ENCODE assay signal across 15 cellular contexts in the genomic region with DNA sequence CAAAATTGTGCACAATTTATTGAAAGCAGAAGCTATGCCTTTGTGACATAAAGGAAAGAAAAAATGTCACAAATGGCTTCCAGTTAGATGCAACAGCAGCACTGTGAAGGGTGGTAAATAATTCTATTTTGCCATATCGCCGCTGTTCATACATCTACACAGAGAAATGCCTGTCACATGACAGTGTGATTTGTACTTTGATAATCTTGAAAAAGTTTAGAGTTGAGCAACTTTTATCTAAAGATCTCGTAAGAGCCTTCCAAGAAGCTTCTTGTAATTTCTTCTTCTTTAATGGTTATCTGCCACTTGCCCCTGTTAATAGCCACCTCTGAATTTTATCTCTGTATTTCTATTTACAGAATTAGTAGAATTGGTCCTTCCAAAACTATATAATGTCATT.
DNase-seq lines count a peak whose midpoint lies in the region; ATAC-seq and TF ChIP-seq lines count a peak whose summit lies in the region.
"Had no signal": no experiment of that assay in that cellular context is flagged by ENCODE, and none has a peak within 500 bp of the region (broad histone marks: within the 10 kb centered on the region; RNA-seq: fewer than 3 reads in every experiment).

No MANE protein-coding gene starts in this region.

- no peak for TF ChIP-seq POLR2A in erythroblast (IDR thresholded peaks at IDR 0.05; ENCODE audit: low read length)

- no peak overlapping the region for H3K4me3 Mint-ChIP-seq in endothelial cell (ENCODE audit: unreplicated experiment)
- no peak overlapping the region for H3K4me3 Mint-ChIP-seq in stimulated activated memory B cell treated with anti-CD40 and anti-IgM and Interleukin-4, amounts not matched to agents 10 μg/mL and 1 μg/mL and 100 μg/mL, for 72 hours
- H3K4me3 Mint-ChIP-seq: B cell; CD8-positive, alpha-beta T cell; GM23338 had no signal

- no peaks in the 10 kb centered on the region for H3K27me3 ChIP-seq in mesenchymal stem cell (ENCODE audit: control insufficient read depth in 1 of 2, insufficient read depth in 1 of 2, low read length in 2 of 2)
- H3K27me3 ChIP-seq: BLaER1 treated with 17β-estradiol and CSF1 and Interleukin-3, amounts not matched to agents 10 nM and 100 nM had no signal

- H3K4me3 ChIP-seq in mesenchymal stem cell (ENCODE audit: insufficient read depth in 1 of 2, low read depth in 1 of 2, low read length in 2 of 2): no peak overlapping the region
- H3K4me3 ChIP-seq: BLaER1 treated with 17β-estradiol and CSF1 and Interleukin-3, amounts not matched to agents 10 nM and 100 nM; GM23338 had no signal

- H3K4ac ChIP-seq in mesenchymal stem cell (ENCODE audit: low read depth in 1 of 2, low read length in 2 of 2): no peak overlapping the region

- DNase-seq in erythroblast (lab: John Stamatoyannopoulos, UW) (peak; percentile 3 to 29), mesenchymal stem cell (peak; percentile 29), endothelial cell (ENCODE audit: low spot score) (no peak), hepatic stellate cell (ENCODE audit: low spot score) (no peak)
- no peak for DNase-seq in activated CD4-positive, alpha-beta T cell treated with anti-CD3 and anti-CD28 coated beads for 48 hours
- DNase-seq: Calu3; CD8-positive, alpha-beta T cell; DND-41 had no signal

- no peak overlapping the region for H3K4me2 ChIP-seq in mesenchymal stem cell (ENCODE audit: low read length, poor library complexity, severe bottlenecking)
- H3K4me2 ChIP-seq: BLaER1 treated with 17β-estradiol and CSF1 and Interleukin-3, amounts not matched to agents 10 nM and 100 nM; GM23338 had no signal

- H3K36me3 Mint-ChIP-seq in endothelial cell (ENCODE audit: low read depth, unreplicated experiment): peaks cover 4% of the 10 kb centered on the region
- H3K36me3 Mint-ChIP-seq in stimulated activated memory B cell treated with anti-CD40 and anti-IgM and Interleukin-4, amounts not matched to agents 10 μg/mL and 1 μg/mL and 100 μg/mL, for 72 hours: no peaks in the 10 kb centered on the region
- H3K36me3 Mint-ChIP-seq: CD8-positive, alpha-beta T cell had no signal

- H3K18ac ChIP-seq in mesenchymal stem cell (ENCODE audit: low read depth in 1 of 2, low read length in 2 of 2): no peak overlapping the region

- no peaks in the 10 kb centered on the region for H3K4me1 ChIP-seq in mesenchymal stem cell (ENCODE audit: control insufficient read depth, insufficient read depth, low read depth, low read length)
- H3K4me1 ChIP-seq: BLaER1 treated with 17β-estradiol and CSF1 and Interleukin-3, amounts not matched to agents 10 nM and 100 nM had no signal

- no peak overlapping the region for H2BK12ac ChIP-seq in mesenchymal stem cell (ENCODE audit: low read length in 2 of 2)

- TF ChIP-seq CTCF in 22Rv1 (IDR thresholded peaks at IDR 0.05) (no peak), VCaP (conservative IDR thresholded peaks at IDR 0.05) (no peak), endothelial cell (IDR thresholded peaks at IDR 0.05; ENCODE audit: unreplicated experiment) (no peak)

- no peaks in the 10 kb centered on the region for H3K4me1 Mint-ChIP-seq in endothelial cell (ENCODE audit: unreplicated experiment)
- no peaks in the 10 kb centered on the region for H3K4me1 Mint-ChIP-seq in stimulated activated memory B cell treated with anti-CD40 and anti-IgM and Interleukin-4, amounts not matched to agents 10 μg/mL and 1 μg/mL and 100 μg/mL, for 72 hours
- H3K4me1 Mint-ChIP-seq: B cell had no signal

- H3K27ac Mint-ChIP-seq in endothelial cell (ENCODE audit: unreplicated experiment): no peak overlapping the region
- no peak overlapping the region for H3K27ac Mint-ChIP-seq in stimulated activated memory B cell treated with anti-CD40 and anti-IgM and Interleukin-4, amounts not matched to agents 10 μg/mL and 1 μg/mL and 100 μg/mL, for 72 hours
- H3K27ac Mint-ChIP-seq: B cell; CD8-positive, alpha-beta T cell; GM23338 had no signal

- no peak for ATAC-seq in stimulated activated memory B cell treated with anti-CD40 and anti-IgM and Interleukin-4, amounts not matched to agents 10 μg/mL and 1 μg/mL and 100 μg/mL, for 72 hours
- ATAC-seq: CD8-positive, alpha-beta T cell; GM23338 had no signal

- H3K14ac ChIP-seq in mesenchymal stem cell (ENCODE audit: low read length in 2 of 2): no peak overlapping the region

- no peak overlapping the region for H2BK15ac ChIP-seq in mesenchymal stem cell (ENCODE audit: low read depth, poor library complexity, severe bottlenecking)

- H3K9me3 ChIP-seq in mesenchymal stem cell (ENCODE audit: control insufficient read depth, low read length): no peaks in the 10 kb centered on the region
- H3K9me3 ChIP-seq: BLaER1 treated with 17β-estradiol and CSF1 and Interleukin-3, amounts not matched to agents 10 nM and 100 nM had no signal

- H3K9ac ChIP-seq in mesenchymal stem cell (ENCODE audit: low read length): peak overlapping the region; percentile 39
- H3K9ac ChIP-seq: BLaER1 treated with 17β-estradiol and CSF1 and Interleukin-3, amounts not matched to agents 10 nM and 100 nM had no signal

- H2BK120ac ChIP-seq in mesenchymal stem cell (ENCODE audit: low read depth, low read length): no peak overlapping the region

- no peak overlapping the region for H4K91ac ChIP-seq in mesenchymal stem cell (ENCODE audit: low read length)

- no peak overlapping the region for H4K8ac ChIP-seq in mesenchymal stem cell (ENCODE audit: low read length)

- no peaks in the 10 kb centered on the region for H3K9me3 Mint-ChIP-seq in endothelial cell (ENCODE audit: unreplicated experiment)
- H3K9me3 Mint-ChIP-seq in stimulated activated memory B cell treated with anti-CD40 and anti-IgM and Interleukin-4, amounts not matched to agents 10 μg/mL and 1 μg/mL and 100 μg/mL, for 72 hours: no peaks in the 10 kb centered on the region
- H3K9me3 Mint-ChIP-seq: CD8-positive, alpha-beta T cell; GM23338 had no signal

- no peak overlapping the region for H2AFZ ChIP-seq in mesenchymal stem cell (ENCODE audit: low read depth, low read length)

- no peak overlapping the region for H3K23ac ChIP-seq in mesenchymal stem cell (ENCODE audit: low read length in 2 of 2)

- no peak overlapping the region for H2BK5ac ChIP-seq in mesenchymal stem cell (ENCODE audit: low read depth, low read length, poor library complexity, severe bottlenecking)

- WGBS in mesenchymal stem cell: no CpG with 5 or more reads among the region's 3 CpGs

- no peak overlapping the region for H2AK5ac ChIP-seq in mesenchymal stem cell (ENCODE audit: low read length, severe bottlenecking)

- H3K27me3 Mint-ChIP-seq in endothelial cell (ENCODE audit: unreplicated experiment): no peaks in the 10 kb centered on the region
- H3K27me3 Mint-ChIP-seq in stimulated activated memory B cell treated with anti-CD40 and anti-IgM and Interleukin-4, amounts not matched to agents 10 μg/mL and 1 μg/mL and 100 μg/mL, for 72 hours: peaks cover 9% of the 10 kb centered on the region

- H3K79me1 ChIP-seq in mesenchymal stem cell (replicated peaks; ENCODE audit: low read length, poor library complexity, severe bottlenecking): no peaks in the 10 kb centered on the region

- H3K27ac ChIP-seq in 22Rv1 (0 out of 2 replicates have a peak overlapping the region, but pooled peaks have one; percentile 19), VCaP (peak overlapping the region; percentile 63; the same call in 1 of the 2 replicates), mesenchymal stem cell (ENCODE audit: low read length, poor library complexity, severe bottlenecking) (no peak overlapping the region)
- H3K27ac ChIP-seq: BLaER1 treated with 17β-estradiol and CSF1 and Interleukin-3, amounts not matched to agents 10 nM and 100 nM; HL-60 had no signal

- H3K36me3 ChIP-seq in mesenchymal stem cell (ENCODE audit: control insufficient read depth in 1 of 2, insufficient read depth in 2 of 2, low read depth in 1 of 2, low read length in 2 of 2): no peaks in the 10 kb centered on the region

Comparison
In these comparisons a context has a peak if more than half of its experiments do, and no peak if none do; other contexts are left out.
1. DNase-seq: peak in erythroblast (2 of 2) and mesenchymal stem cell (single experiment); none in endothelial cell (single experiment), activated CD4-positive, alpha-beta T cell treated with anti-CD3 and anti-CD28 coated beads for 48 hours (single experiment) and hepatic stellate cell (single experiment).